10 cellular contexts compared by ENCODE assay signal in the genomic region with DNA sequence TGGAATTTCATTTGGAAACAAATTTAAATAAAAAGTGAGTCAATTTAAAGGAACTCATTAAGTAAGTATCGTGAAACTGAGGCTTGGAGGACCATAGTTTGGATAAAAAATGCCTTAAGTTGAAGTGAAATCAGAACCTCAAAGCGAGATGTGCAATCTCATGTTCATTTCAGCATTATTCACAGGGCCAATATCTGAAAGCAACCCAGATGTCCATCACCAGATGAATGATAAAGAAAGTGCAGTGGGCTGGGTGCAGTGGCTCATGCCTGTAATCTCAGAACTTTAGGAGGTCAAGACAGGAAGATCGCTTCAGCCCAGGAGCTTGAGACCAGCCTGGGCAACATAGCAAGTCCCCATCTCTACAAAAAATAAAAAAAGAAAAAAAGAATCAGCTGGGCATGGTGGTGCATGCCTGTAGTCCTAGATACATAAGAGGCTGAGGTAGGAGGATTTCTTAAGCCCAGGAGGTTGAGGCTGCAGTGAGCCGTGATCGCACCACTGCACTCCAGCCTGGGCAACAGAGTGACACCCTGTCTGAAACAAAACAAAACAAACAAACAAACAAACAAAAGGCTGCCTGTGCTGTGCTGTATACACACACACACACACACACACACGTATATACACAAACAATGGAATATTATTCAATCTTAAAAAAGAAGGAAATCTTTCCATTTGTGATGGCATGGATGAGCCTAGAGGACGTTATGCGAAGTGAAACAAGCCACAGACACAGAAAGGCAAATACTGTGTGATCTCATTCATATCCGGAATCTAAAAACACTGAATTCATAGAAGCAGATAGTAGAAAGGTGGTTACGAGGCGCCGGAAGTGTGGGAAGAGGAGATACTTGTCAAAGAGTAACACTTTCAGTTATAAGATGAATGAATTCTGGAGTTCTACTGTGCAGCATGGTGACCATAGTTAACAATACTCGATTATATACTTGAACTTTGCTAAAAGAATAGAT. TPM values are rescaled to one million over a fixed set of nuclear protein-coding genes. Genes with fewer than 3 reads are reported as not detected.
DNase-seq lines count a peak whose midpoint lies in the region; ATAC-seq, FAIRE-seq and TF ChIP-seq lines count a peak whose summit lies in the region.
"Had no signal": no experiment of that assay in that cellular context is flagged by ENCODE, and none has a peak within 500 bp of the region (broad histone marks: within the 10 kb centered on the region; RNA-seq: fewer than 3 reads in every experiment).

No MANE protein-coding gene starts in this region.

- no peaks in the 10 kb centered on the region for H3K36me3 Mint-ChIP-seq in activated CD4-positive, alpha-beta memory T cell treated with anti-CD3 and anti-CD28 coated beads, Interleukin-2, amount 10 ng/mL, durations not matched to agents 7 days and 5 days (ENCODE audit: low read depth)

- no peaks in the 10 kb centered on the region for H3K27me3 ChIP-seq in breast epithelium

- peak overlapping the region; percentile 9 for H3K4me3 Mint-ChIP-seq in activated CD4-positive, alpha-beta memory T cell treated with anti-CD3 and anti-CD28 coated beads, Interleukin-2, amount 10 ng/mL, durations not matched to agents 7 days and 5 days

- no peaks in the 10 kb centered on the region for H3K9me3 ChIP-seq in breast epithelium

- DNase-seq in GM19239 (ENCODE audit: insufficient read length, low spot score) (no peak), breast epithelium (ENCODE audit: low spot score in 2 of 2) (no peak), SKM-1 (lab: John Stamatoyannopoulos, UW; ENCODE audit: unreplicated experiment) (no peak), cardiac septum (ENCODE audit: low spot score) (no peak), SK-N-DZ (ENCODE audit: low spot score) (no peak)
- peak; percentile 85 for DNase-seq in activated CD4-positive, alpha-beta memory T cell treated with anti-CD3 and anti-CD28 coated beads, Interleukin-2, amount 10 ng/mL, durations not matched to agents 7 days and 5 days
- DNase-seq in stimulated activated CD4-positive, alpha-beta T cell treated with anti-CD3 and anti-CD28 coated beads, Interleukin-4, amount 100 ng/mL, for 1 hour = peak; percentile 66
- DNase-seq: NCI-H526 treated with DMSO at 0.1 percent for 48 hours had no signal

- intact Hi-C loops in breast epithelium (cut with DNase I; ENCODE audit: low total_unique reads) (no loop called here), cardiac septum (cut with DNase I) (no loop called here)

- no peak overlapping the region for H3K27ac ChIP-seq in breast epithelium

- H3K27ac Mint-ChIP-seq in activated CD4-positive, alpha-beta memory T cell treated with anti-CD3 and anti-CD28 coated beads, Interleukin-2, amount 10 ng/mL, durations not matched to agents 7 days and 5 days = peak overlapping the region; percentile 70

- POLR2A ChIA-PET in activated CD4-positive, alpha-beta memory T cell treated with anti-CD3 and anti-CD28 coated beads, Interleukin-2, amount 10 ng/mL, durations not matched to agents 7 days and 5 days (lab: Charles Lee) = interaction anchor here (0.9 to 1.7 kb wide), 5 partner anchors 10 to 367 kb away, joined by 3 to 10 read pairs (median 4); no protein-coding TSS in a partner anchor

- peaks cover 64% of the 10 kb centered on the region for H3K27me3 Mint-ChIP-seq in activated CD4-positive, alpha-beta memory T cell treated with anti-CD3 and anti-CD28 coated beads, Interleukin-2, amount 10 ng/mL, durations not matched to agents 7 days and 5 days

- FAIRE-seq in GM19239 (lab: Jason Lieb, UNC) = peak; percentile 18
- FAIRE-seq: bronchial epithelial cell had no signal

- no peaks in the 10 kb centered on the region for H3K4me1 ChIP-seq in breast epithelium

- H3K4me3 ChIP-seq in breast epithelium = no peak overlapping the region

- peak; percentile 82 for ATAC-seq in HG03280 (IDR thresholded peaks at IDR 0.05; ENCODE audit: unreplicated experiment)

- no peak for TF ChIP-seq CTCF in breast epithelium (IDR thresholded peaks at IDR 0.05)

- no peaks in the 10 kb centered on the region for H3K36me3 ChIP-seq in breast epithelium

- CTCF ChIA-PET in activated CD4-positive, alpha-beta memory T cell treated with anti-CD3 and anti-CD28 coated beads, Interleukin-2, amount 10 ng/mL, durations not matched to agents 7 days and 5 days (lab: Charles Lee) = no interaction called here

- H3K9me3 Mint-ChIP-seq in activated CD4-positive, alpha-beta memory T cell treated with anti-CD3 and anti-CD28 coated beads, Interleukin-2, amount 10 ng/mL, durations not matched to agents 7 days and 5 days = no peaks in the 10 kb centered on the region

- H3K4me1 Mint-ChIP-seq in activated CD4-positive, alpha-beta memory T cell treated with anti-CD3 and anti-CD28 coated beads, Interleukin-2, amount 10 ng/mL, durations not matched to agents 7 days and 5 days = peaks cover 34% of the 10 kb centered on the region

- TF ChIP-seq POLR2A in breast epithelium (IDR thresholded peaks at IDR 0.05) = no peak

RNA-seq across cellular contexts. Expression of gene SH3RF3, which starts 14.5 kb away (rescaled TPM):
- total RNA-seq in activated CD4-positive, alpha-beta memory T cell treated with anti-CD3 and anti-CD28 coated beads, Interleukin-2, amount 10 ng/mL, durations not matched to agents 7 days and 5 days = under 1 TPM; 0.23 to 0.45 TPM
- total RNA-seq in breast epithelium (1 to 10 TPM; 3.2 to 5.6 (median 4.6) TPM), cardiac septum (11.2 TPM)
- polyA plus RNA-seq in SK-N-DZ (2014; cell fraction: cytosol; rRNA removed) = not detected in 2 replicates
- polyA plus RNA-seq in SK-N-DZ (2014; cell fraction: nucleus; rRNA removed) = not detected in 2 replicates

Comparison
In these comparisons a context has a peak if more than half of its experiments do, and no peak if none do; other contexts are left out.
1. DNase-seq: peak in activated CD4-positive, alpha-beta memory T cell treated with anti-CD3 and anti-CD28 coated beads, Interleukin-2, amount 10 ng/mL, durations not matched to agents 7 days and 5 days (single experiment) and stimulated activated CD4-positive, alpha-beta T cell treated with anti-CD3 and anti-CD28 coated beads, Interleukin-4, amount 100 ng/mL, for 1 hour (single experiment); none in GM19239 (single experiment), breast epithelium (0 of 2), SKM-1 (single experiment), cardiac septum (single experiment) and SK-N-DZ (single experiment).